8 cellular contexts compared by ENCODE assay signal in the genomic region with DNA sequence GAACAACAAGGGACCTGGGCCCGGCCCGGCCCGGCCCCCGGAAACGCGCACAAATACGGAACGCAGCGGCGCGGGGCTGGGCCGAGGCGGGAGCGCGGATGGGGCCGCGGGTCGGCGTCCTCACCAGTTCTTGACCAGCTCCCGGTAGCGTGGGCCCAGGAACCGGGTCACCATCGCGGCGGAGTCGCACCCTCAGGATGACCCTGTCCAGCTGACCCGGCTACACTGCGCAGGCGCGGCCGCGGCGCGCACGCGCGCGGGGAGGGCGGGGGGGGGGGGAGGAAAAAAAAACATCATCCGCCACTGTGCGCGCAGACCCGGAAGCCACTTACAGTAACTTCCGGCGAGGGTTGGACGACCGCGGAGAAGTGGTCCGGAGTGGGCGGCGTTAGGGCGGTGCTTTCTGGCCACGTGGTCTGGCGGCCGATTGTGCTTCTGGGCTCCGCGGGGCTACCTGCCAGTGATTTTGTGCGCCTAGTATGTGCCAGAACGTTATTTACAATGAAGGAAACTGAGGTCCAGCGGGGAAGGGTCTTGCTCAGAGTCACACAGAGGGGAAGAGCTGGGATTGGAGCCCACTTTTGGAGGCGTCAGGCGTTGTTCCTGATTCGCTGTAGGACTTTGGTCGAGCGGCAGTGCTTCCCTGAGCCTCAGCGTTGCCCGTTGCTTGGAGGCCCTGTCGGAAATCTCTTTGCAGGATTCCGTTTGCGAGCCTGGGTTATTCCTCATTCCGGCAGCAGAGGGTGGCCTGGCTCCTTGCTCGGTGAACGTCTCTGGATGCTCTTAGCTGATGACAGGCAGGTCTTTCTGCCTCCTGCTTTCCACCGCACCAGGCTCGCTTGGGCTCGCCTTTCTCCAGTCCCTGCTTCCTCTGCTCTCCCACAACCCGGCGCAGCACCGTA. TPM values are rescaled to one million over a fixed set of nuclear protein-coding genes. Genes with fewer than 3 reads are reported as not detected.
DNase-seq lines count a peak whose midpoint lies in the region; ATAC-seq, FAIRE-seq and TF ChIP-seq lines count a peak whose summit lies in the region.

A gene (minus strand): TSS at position 227 of the 902 bp plus-strand sequence. CDS start 53 bp downstream, at position 174.

- no peaks in the 10 kb centered on the region for H3K27me3 Mint-ChIP-seq in Caco-2 (ENCODE audit: insufficient read depth, unreplicated experiment)

- peaks cover 8 to 17% of the 10 kb centered on the region in 2 experiments for H4K20me1 ChIP-seq in H1 (replicated peaks in 1 of 2; ENCODE audit: control insufficient read depth in 1 of 2, insufficient read depth in 2 of 2, low read length in 2 of 2)

- H3K36me3 Mint-ChIP-seq in Caco-2 (ENCODE audit: insufficient read depth, unreplicated experiment), result peaks cover 57% of the 10 kb centered on the region

- H3K14ac ChIP-seq in H1 (ENCODE audit: insufficient read length) (no peak within 1 kb of the TSS), mesenchymal stem cell (ENCODE audit: low read length in 2 of 2) (peak within 1 kb of the TSS in 1 of 2 experiments; percentile 98)

- H3K4me1 Mint-ChIP-seq in Caco-2 (ENCODE audit: low read depth, unreplicated experiment), result no peaks in the 10 kb centered on the region

- intact Hi-C loops in Caco-2 (cut with micrococcal nuclease; ENCODE audit: unreplicated experiment), result loop anchor here (1.0 kb wide), 3 partner anchors 12 to 66 kb away; a partner anchor contains a TSS

- peak within 1 kb of the TSS; percentile 97 for H3K27ac Mint-ChIP-seq in Caco-2 (ENCODE audit: unreplicated experiment)

- no peak within 1 kb of the TSS for H2BK20ac ChIP-seq in H1 (ENCODE audit: low read length)

- H3K18ac ChIP-seq in H1 (ENCODE audit: extremely low read depth, low read length) (peak within 1 kb of the TSS; percentile 78), mesenchymal stem cell (ENCODE audit: low read depth in 1 of 2, low read length in 2 of 2) (peak within 1 kb of the TSS; percentile 92 to 95)

- TF ChIP-seq CTCF in Caco-2 (IDR thresholded peaks at IDR 0.05; ENCODE audit: insufficient read depth in 1 of 2, low read depth in 1 of 2, low read length in 1 of 2, severe bottlenecking in 1 of 2, unreplicated experiment in 1 of 2) (peak; percentile 47 to 60), H1 (IDR thresholded peaks at IDR 0.05; ENCODE audit: control extremely low read depth in 1 of 3, insufficient read depth in 1 of 3, low read depth in 1 of 3, low read length in 3 of 3) (peak; percentile 45 to 72 (median 50); a peak in 3 of 4 replicates)

- H2AK5ac ChIP-seq in H1 (ENCODE audit: low read depth, low read length) (peak within 1 kb of the TSS; percentile 26; the same call in 1 of the 2 replicates), mesenchymal stem cell (ENCODE audit: low read length, severe bottlenecking) (peak within 1 kb of the TSS; percentile 88)

- peak within 1 kb of the TSS; percentile 93 for H3K56ac ChIP-seq in H1 (replicated peaks; ENCODE audit: insufficient read length, low read depth, low read length)

- peaks cover 8% of the 10 kb centered on the region; the same call in 1 of the 2 replicates for H3K23me2 ChIP-seq in H1 (ENCODE audit: low read depth, low read length)

- H2BK120ac ChIP-seq in H1 (replicated peaks; ENCODE audit: low read depth, low read length), result no peak within 1 kb of the TSS
- peak within 1 kb of the TSS; percentile 6 for H2BK120ac ChIP-seq in mesenchymal stem cell (ENCODE audit: low read depth, low read length)

- FAIRE-seq in H1 (lab: Jason Lieb, UNC), result peak; percentile 58

- no peak within 1 kb of the TSS for H3K23ac ChIP-seq in H1 (ENCODE audit: insufficient read length)
- peak within 1 kb of the TSS in 1 of 2 experiments; percentile 90 for H3K23ac ChIP-seq in mesenchymal stem cell (ENCODE audit: low read length in 2 of 2)

- H4K91ac ChIP-seq in H1 (replicated peaks; ENCODE audit: insufficient read length, low read length) (peak within 1 kb of the TSS; percentile 75), mesenchymal stem cell (ENCODE audit: low read length) (peak within 1 kb of the TSS; percentile 95)

- H2BK5ac ChIP-seq in H1 (ENCODE audit: low read depth, low read length) (peak within 1 kb of the TSS; percentile 84), mesenchymal stem cell (ENCODE audit: low read depth, low read length, poor library complexity, severe bottlenecking) (peak within 1 kb of the TSS; percentile 76)

- H3K4me3 Mint-ChIP-seq in Caco-2 (ENCODE audit: unreplicated experiment), result peak within 1 kb of the TSS; percentile 96

- H2AFZ ChIP-seq in H1 (ENCODE audit: low read length), result peak within 1 kb of the TSS; percentile 77
- H2AFZ ChIP-seq in mesenchymal stem cell (ENCODE audit: low read depth, low read length), result peak within 1 kb of the TSS; percentile 97

- H3K9me3 ChIP-seq in Caco-2 (no peaks in the 10 kb centered on the region), H1 (ENCODE audit: insufficient read depth in 2 of 2, low read depth in 1 of 2, low read length in 1 of 2) (no peaks in the 10 kb centered on the region), mesenchymal stem cell (ENCODE audit: control insufficient read depth, low read length) (no peaks in the 10 kb centered on the region)

- BruUV-seq in Caco-2 (replicated peaks; lab: Mats Ljungman, UMichigan), result TSS peak; percentile 99

- no peak for TF ChIP-seq EP300 in H1 (IDR thresholded peaks at IDR 0.05; ENCODE audit: borderline replicate concordance in 1 of 2, low read depth in 2 of 2, low read length in 2 of 2)

- peak in 1 of 2 experiments; percentile 49; a peak in 2 of 3 replicates for TF ChIP-seq POLR2A in H1 (IDR thresholded peaks at IDR 0.05; ENCODE audit: control extremely low read depth in 1 of 2, low read depth in 2 of 2, low read length in 2 of 2)

- WGBS in H1 (ENCODE audit: extremely low coverage in 1 of 2, insufficient coverage in 1 of 2, insufficient read length in 1 of 2, insufficient replicate concordance in 2 of 2, low coverage in 1 of 2, low lambda C conversion rate in 2 of 2, missing lambda C conversion rate in 1 of 2), 2 experiments, result 3% methylated on average over 52 of the region's 79 CpGs; no CpG with 5 or more reads in 1 of the 2 experiments
- under 1% methylated on average over 75 of the region's 79 CpGs for WGBS in mesenchymal stem cell

- H3K4me1 ChIP-seq in Caco-2 (peaks cover 17% of the 10 kb centered on the region; the same call in 1 of the 2 replicates), H1 (replicated peaks in 1 of 4; ENCODE audit: control insufficient read depth in 3 of 4, insufficient read depth in 4 of 4, low read length in 3 of 4) (peaks cover 0 to 7% (median 3%) of the 10 kb centered on the region in 4 experiments; a peak in 6 of 7 replicates), mesenchymal stem cell (ENCODE audit: control insufficient read depth, insufficient read depth, low read depth, low read length) (peaks cover 28% of the 10 kb centered on the region)

- peak within 1 kb of the TSS; percentile 79 for H4K5ac ChIP-seq in H1 (ENCODE audit: insufficient read length, low read depth, low read length)

- DNase-seq in Caco-2 (peak; percentile 93 to 95), HUDEP-2 (lab: John Stamatoyannopoulos, UW; ENCODE audit: unreplicated experiment in 76 of 76) (peak; percentile 64 to 99 (median 96)), NOMO-1 treated with dmso at 0.1 percent for 144 hours (lab: John Stamatoyannopoulos, UW; ENCODE audit: unreplicated experiment) (peak; percentile 95), H1 (ENCODE audit: low read depth in 1 of 2, low spot score in 2 of 2) (peak; percentile 79 to 90), mesenchymal stem cell (peak; percentile 98)
- peak; percentile 83 to 87 (median 83) for DNase-seq in activated CD8-positive, alpha-beta memory T cell treated with anti-CD3 and anti-CD28 coated beads for 48 hours (ENCODE audit: low read depth in 2 of 3, low spot score in 2 of 3)
- peak; percentile 86 for DNase-seq in stimulated activated CD8-positive, alpha-beta memory T cell treated with anti-CD3 and anti-CD28 coated beads, Interleukin-12 subunit alpha, Interleukin-12 subunit beta, amount 100 ng/mL, for 4 hours (ENCODE audit: low read depth)

- H3K9me3 Mint-ChIP-seq in Caco-2 (ENCODE audit: unreplicated experiment), result no peaks in the 10 kb centered on the region

- H4K8ac ChIP-seq in H1 (ENCODE audit: extremely low read depth, insufficient read depth, low read length), result peak within 1 kb of the TSS; percentile 76
- H4K8ac ChIP-seq in mesenchymal stem cell (ENCODE audit: low read length), result peak within 1 kb of the TSS; percentile 94

- H3K79me2 ChIP-seq in H1 (ENCODE audit: control insufficient read depth in 1 of 2, insufficient read depth in 2 of 2, low read length in 2 of 2), result peaks cover 7 to 41% of the 10 kb centered on the region in 2 experiments

- H3K79me1 ChIP-seq in H1 (ENCODE audit: low read depth, low read length) (peaks cover 12% of the 10 kb centered on the region), mesenchymal stem cell (replicated peaks; ENCODE audit: low read length, poor library complexity, severe bottlenecking) (peaks cover 9% of the 10 kb centered on the region)

- H3K27me3 ChIP-seq in Caco-2 (replicated peaks; ENCODE audit: control insufficient read depth, insufficient read depth, low read length) (no peaks in the 10 kb centered on the region), H1 (replicated peaks in 1 of 4; ENCODE audit: control insufficient read depth in 3 of 4, extremely low read depth in 1 of 4, insufficient read depth in 3 of 4, low read length in 3 of 4) (no peaks in the 10 kb centered on the region), mesenchymal stem cell (ENCODE audit: control insufficient read depth in 1 of 2, insufficient read depth in 1 of 2, low read length in 2 of 2) (no peaks in the 10 kb centered on the region)

- POLR2A ChIA-PET in Caco-2 (lab: Charles Lee) (interaction anchor here (0.6 to 2.5 kb wide), 4 partner anchors 13 to 345 kb away, joined by 3 to 16 read pairs (median 6); a partner anchor contains a TSS), H1 (lab: Charles Lee; ENCODE audit: partially characterized antibody) (interaction anchor here (0.9 to 5.1 kb wide), 7 partner anchors 12 to 47 kb away, joined by 3 to 38 read pairs (median 3); a partner anchor contains a TSS)

- peak within 1 kb of the TSS; percentile 63 to 96 for H3K4me2 ChIP-seq in H1 (ENCODE audit: insufficient read depth in 1 of 2, low read depth in 2 of 2, low read length in 2 of 2)
- H3K4me2 ChIP-seq in mesenchymal stem cell (ENCODE audit: low read length, poor library complexity, severe bottlenecking), result peak within 1 kb of the TSS; percentile 98

- H3K4me3 ChIP-seq in Caco-2 (ENCODE audit: low read depth, low read length) (peak within 1 kb of the TSS; percentile 80), H1 (ENCODE audit: extremely low read depth in 1 of 4, insufficient read depth in 2 of 4, low read depth in 3 of 4, low read length in 4 of 4) (peak within 1 kb of the TSS; percentile 64 to 86 (median 72)), mesenchymal stem cell (ENCODE audit: insufficient read depth in 1 of 2, low read depth in 1 of 2, low read length in 2 of 2) (peak within 1 kb of the TSS; percentile 97)

- ATAC-seq in GM21367 (IDR thresholded peaks at IDR 0.05; ENCODE audit: unreplicated experiment), result peak; percentile 65

- H2BK15ac ChIP-seq in H1 (ENCODE audit: low read length) (peak within 1 kb of the TSS; percentile 12), mesenchymal stem cell (ENCODE audit: low read depth, poor library complexity, severe bottlenecking) (peak within 1 kb of the TSS; percentile 93)

- H3K4ac ChIP-seq in H1 (replicated peaks; ENCODE audit: insufficient read length, low read depth, low read length) (peak within 1 kb of the TSS; percentile 85), mesenchymal stem cell (ENCODE audit: low read depth in 1 of 2, low read length in 2 of 2) (peak within 1 kb of the TSS; percentile 93 to 97)

- CTCF ChIA-PET in Caco-2 (lab: Charles Lee), result interaction anchor here (0.6 to 1.6 kb wide), 4 partner anchors 47 to 414 kb away, joined by 3 to 13 read pairs (median 4); a partner anchor contains a TSS
- CTCF ChIA-PET in H1 (lab: Charles Lee; ENCODE audit: partially characterized antibody), result interaction anchor here (0.5 to 5.6 kb wide), 14 partner anchors 11 to 538 kb away, joined by 3 to 36 read pairs (median 4); no protein-coding TSS in a partner anchor

- peak; percentile 66 to 73 for TF ChIP-seq RAD21 in H1 (IDR thresholded peaks at IDR 0.05 in 1 of 2, conservative IDR thresholded peaks at IDR 0.05 in 1 of 2; ENCODE audit: low read depth in 2 of 2, low read length in 2 of 2)

- H3K36me3 ChIP-seq in Caco-2 (ENCODE audit: control insufficient read depth, insufficient read depth, low read length) (peaks cover 2% of the 10 kb centered on the region), H1 (ENCODE audit: control insufficient read depth in 2 of 4, insufficient read depth in 4 of 4, low read length in 3 of 4) (peaks cover 1 to 6% (median 2%) of the 10 kb centered on the region in 4 experiments; a peak in 5 of 8 replicates), mesenchymal stem cell (ENCODE audit: control insufficient read depth in 1 of 2, insufficient read depth in 2 of 2, low read depth in 1 of 2, low read length in 2 of 2) (peaks cover 10 to 34% of the 10 kb centered on the region in 2 experiments)

- peak within 1 kb of the TSS; percentile 58 to 71 (median 69); a peak in 6 of 7 replicates for H3K9ac ChIP-seq in H1 (replicated peaks in 1 of 4; ENCODE audit: extremely low read depth in 1 of 4, low read depth in 3 of 4, low read length in 3 of 4)
- peak within 1 kb of the TSS; percentile 97 for H3K9ac ChIP-seq in mesenchymal stem cell (ENCODE audit: low read length)

- H2BK12ac ChIP-seq in H1 (ENCODE audit: low read depth, low read length) (no peak within 1 kb of the TSS; the same call in 1 of the 2 replicates), mesenchymal stem cell (ENCODE audit: low read length in 2 of 2) (peak within 1 kb of the TSS; percentile 18 to 93)

- peak within 1 kb of the TSS; percentile 82 for H3K27ac ChIP-seq in H1 (ENCODE audit: low read depth, low read length)
- H3K27ac ChIP-seq in mesenchymal stem cell (ENCODE audit: low read length, poor library complexity, severe bottlenecking), result peak within 1 kb of the TSS; percentile 98

RNA-seq across cellular contexts. Expression of the gene that starts here (rescaled TPM):
- 222 and 238 TPM in 2 replicates for total RNA-seq in Caco-2 (2022)
- 162 and 179 TPM in 2 replicates for total RNA-seq in H1 (2021; fragmentation: NEBNext Ultra II Directional; extraction: Animal tissue kit (Norgen Biotek cat#: 25700))
- 171 and 209 TPM in 2 replicates for polyA plus RNA-seq in H1 (2011; rRNA removed)
- 116 TPM for polyA plus RNA-seq in H1 (2011; cell fraction: cytosol; rRNA removed)
- polyA plus RNA-seq in H1 (2011; cell fraction: nucleus; rRNA removed), result 97.6 TPM
- polyA plus RNA-seq in H1 (2012, experiment 1 of 2), result 113 to 194 TPM (median 144 TPM) in 4 replicates
- polyA plus RNA-seq in H1 (2012, experiment 2 of 2), result 120 TPM
- polyA plus RNA-seq in H1 (2013, experiment 1 of 2), result 158 TPM
- polyA plus RNA-seq in H1 (2013, experiment 2 of 2), result 164 TPM
- 30.3 and 34.7 TPM in 2 replicates for polyA minus RNA-seq in H1 (2011; rRNA and poly(A)+ RNA removed)
- polyA minus RNA-seq in H1 (2011; cell fraction: cytosol; rRNA and poly(A)+ RNA removed), result 19.2 TPM
- polyA minus RNA-seq in H1 (2011; cell fraction: nucleus; rRNA and poly(A)+ RNA removed), result 33.2 TPM
- polyA plus RNA-seq in mesenchymal stem cell (2013, experiment 1 of 2), result 214 TPM
- polyA plus RNA-seq in mesenchymal stem cell (2013, experiment 2 of 2), result 220 TPM

Comparison
In these comparisons a context has a peak if more than half of its experiments do, and no peak if none do; other contexts are left out.
1. Peak in every context shown above with its lines: DNase-seq, ATAC-seq, H3K4me3 ChIP-seq and H3K27ac ChIP-seq.